In genomic region chr15:72967397-72967796, GRCh38 we compare ENCODE assay signal across 20 cellular contexts.
"Had no signal": no experiment of that assay in that cellular context is flagged by ENCODE, and none has a peak within 500 bp of the region (broad histone marks: within the 10 kb centered on the region; RNA-seq: fewer than 3 reads in every experiment).

No MANE protein-coding gene starts in this region.

- H3K36me3 Mint-ChIP-seq: naive B cell had no signal

- DNase-seq: activated CD4-positive, alpha-beta T cell treated with anti-CD3 and anti-CD28 coated beads, Interleukin-2, amount 10 ng/mL, durations not matched to agents 24 days and 14 days; activated CD8-positive, alpha-beta T cell treated with anti-CD3 and anti-CD28 coated beads for 36 hours; activated effector memory CD4-positive, alpha-beta T cell treated with Interleukin-2 at 50 U/mL for 16 hours; activated naive CD4-positive, alpha-beta T cell treated with anti-CD3 and anti-CD28 coated beads, Interleukin-2, amount 50 U/mL, for 16 hours; activated T-cell treated with anti-CD3 and anti-CD28 coated beads, Interleukin-2, amount 50 U/mL, for 4 hours; dermis blood vessel endothelial cell; effector memory CD4-positive, alpha-beta T cell; foreskin fibroblast; left ventricle myocardium inferior; mammary epithelial cell; naive B cell; nucleus accumbens; posterior cingulate gyrus; retina; stimulated activated naive CD8-positive, alpha-beta T cell treated with anti-CD3 and anti-CD28 coated beads, Interleukin-15, Interleukin-2, amounts not matched to agents 100 U/mL and 50 U/mL, for 24 hours; substantia nigra; T-helper 1 cell; T-helper 9 cell; tibial artery; uterus had no signal

- H3K9me3 Mint-ChIP-seq: activated CD4-positive, alpha-beta T cell treated with anti-CD3 and anti-CD28 coated beads, Interleukin-2, amount 10 ng/mL, durations not matched to agents 24 days and 14 days had no signal

- H3K27ac Mint-ChIP-seq: activated CD4-positive, alpha-beta T cell treated with anti-CD3 and anti-CD28 coated beads, Interleukin-2, amount 10 ng/mL, durations not matched to agents 24 days and 14 days; activated CD8-positive, alpha-beta T cell treated with anti-CD3 and anti-CD28 coated beads for 36 hours; naive B cell had no signal

- H3K4me1 Mint-ChIP-seq: activated CD4-positive, alpha-beta T cell treated with anti-CD3 and anti-CD28 coated beads, Interleukin-2, amount 10 ng/mL, durations not matched to agents 24 days and 14 days; naive B cell had no signal

- ATAC-seq: activated CD8-positive, alpha-beta T cell treated with anti-CD3 and anti-CD28 coated beads for 36 hours; activated T-cell treated with anti-CD3 and anti-CD28 coated beads, Interleukin-2, amount 50 U/mL, for 4 hours; stimulated activated naive CD8-positive, alpha-beta T cell treated with anti-CD3 and anti-CD28 coated beads, Interleukin-15, Interleukin-2, amounts not matched to agents 100 U/mL and 50 U/mL, for 24 hours had no signal

- H3K4me3 Mint-ChIP-seq: activated CD4-positive, alpha-beta T cell treated with anti-CD3 and anti-CD28 coated beads, Interleukin-2, amount 10 ng/mL, durations not matched to agents 24 days and 14 days; activated CD8-positive, alpha-beta T cell treated with anti-CD3 and anti-CD28 coated beads for 36 hours; activated T-cell treated with anti-CD3 and anti-CD28 coated beads, Interleukin-2, amount 50 U/mL, for 4 hours; naive B cell had no signal
